In the genomic region with DNA sequence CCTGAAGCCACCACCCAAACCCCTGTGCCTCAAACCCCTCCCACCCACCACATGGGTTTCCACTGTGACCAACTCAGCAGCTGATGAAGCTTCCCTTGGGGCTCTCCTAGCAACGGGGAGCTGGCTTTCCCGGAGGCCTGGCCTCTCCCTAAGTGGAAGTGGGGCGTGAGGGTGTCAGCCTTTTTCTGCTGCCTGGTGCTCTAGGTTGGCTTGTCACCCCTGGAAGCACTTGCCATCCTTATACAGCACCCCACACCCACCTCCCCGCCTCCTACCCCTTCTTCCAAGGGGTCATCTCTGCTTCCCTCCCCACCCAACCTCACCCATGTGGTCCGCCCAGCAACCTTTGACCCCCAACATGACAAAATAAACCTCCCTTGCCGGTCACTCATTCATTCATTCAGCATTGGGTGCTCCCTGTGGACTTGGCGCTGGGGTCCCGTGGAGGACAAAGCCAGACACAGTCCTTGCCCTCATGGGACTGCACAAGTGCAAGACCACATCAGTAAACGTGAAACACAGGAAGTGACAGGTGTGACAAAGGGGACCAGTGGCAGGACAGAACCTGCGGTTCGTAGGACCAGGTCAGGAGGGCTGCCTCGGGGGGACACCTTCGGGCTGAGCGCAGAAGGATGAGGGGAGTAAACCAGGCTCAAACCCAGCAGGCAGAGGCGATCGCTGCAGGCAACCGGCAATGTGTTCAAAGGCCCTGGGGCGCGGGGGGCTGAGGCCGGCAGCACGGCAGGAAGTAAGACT, we compare ENCODE assay signal across 8 cellular contexts.
A peak's percentile ranks its signal among the peaks of the same experiment; 100 is the strongest.
DNase-seq lines count a peak whose midpoint lies in the region; ATAC-seq, FAIRE-seq and TF ChIP-seq lines count a peak whose summit lies in the region.

No MANE protein-coding gene starts in this region.

- peaks cover 56% of the 10 kb centered on the region for H3K4me1 ChIP-seq in keratinocyte (ENCODE audit: control insufficient read depth, extremely low read depth, insufficient read depth, low read length)
- peaks cover 38 to 50% of the 10 kb centered on the region in 2 donors for H3K4me1 ChIP-seq in thoracic aorta (ENCODE audit: control insufficient read depth in 1 of 2, low read depth in 2 of 2)

- peak overlapping the region; percentile 95 for H3K27ac ChIP-seq in keratinocyte (ENCODE audit: control insufficient read depth, insufficient read depth, low read length)
- H3K27ac ChIP-seq in thoracic aorta = peak overlapping the region; percentile 96 to 98

- no peaks in the 10 kb centered on the region for H3K27me3 Mint-ChIP-seq in activated CD8-positive, alpha-beta memory T cell treated with anti-CD3 and anti-CD28 coated beads, Interleukin-2, amount 10 ng/mL, durations not matched to agents 7 days and 5 days
- H3K27me3 Mint-ChIP-seq in activated CD8-positive, alpha-beta T cell treated with anti-CD3 and anti-CD28 coated beads, Interleukin-2, amount 10 ng/mL, durations not matched to agents 7 days and 5 days (ENCODE audit: low read depth) = no peaks in the 10 kb centered on the region

- H3K4me1 Mint-ChIP-seq in activated CD8-positive, alpha-beta memory T cell treated with anti-CD3 and anti-CD28 coated beads, Interleukin-2, amount 10 ng/mL, durations not matched to agents 7 days and 5 days = peaks cover 34% of the 10 kb centered on the region
- H3K4me1 Mint-ChIP-seq in activated CD8-positive, alpha-beta T cell treated with anti-CD3 and anti-CD28 coated beads, Interleukin-2, amount 10 ng/mL, durations not matched to agents 7 days and 5 days (ENCODE audit: low read depth) = peaks cover 60% of the 10 kb centered on the region

- peaks cover 14% of the 10 kb centered on the region for H3K9me1 ChIP-seq in keratinocyte (ENCODE audit: control insufficient read depth, extremely low read depth, insufficient read depth, low read length)

- H3K36me3 Mint-ChIP-seq in activated CD8-positive, alpha-beta memory T cell treated with anti-CD3 and anti-CD28 coated beads, Interleukin-2, amount 10 ng/mL, durations not matched to agents 7 days and 5 days = no peaks in the 10 kb centered on the region
- H3K36me3 Mint-ChIP-seq in activated CD8-positive, alpha-beta T cell treated with anti-CD3 and anti-CD28 coated beads, Interleukin-2, amount 10 ng/mL, durations not matched to agents 7 days and 5 days (ENCODE audit: low read depth) = no peaks in the 10 kb centered on the region

- no peak overlapping the region for H3K27ac Mint-ChIP-seq in activated CD8-positive, alpha-beta memory T cell treated with anti-CD3 and anti-CD28 coated beads, Interleukin-2, amount 10 ng/mL, durations not matched to agents 7 days and 5 days
- H3K27ac Mint-ChIP-seq in activated CD8-positive, alpha-beta T cell treated with anti-CD3 and anti-CD28 coated beads, Interleukin-2, amount 10 ng/mL, durations not matched to agents 7 days and 5 days = peak overlapping the region; percentile 74

- H3K9me3 ChIP-seq in keratinocyte (ENCODE audit: control insufficient read depth, low read depth, low read length) (no peaks in the 10 kb centered on the region), thoracic aorta (no peaks in the 10 kb centered on the region)

- no peak for TF ChIP-seq POLR2A in GM12892 (IDR thresholded peaks at IDR 0.05; ENCODE audit: low read depth, low read length)

- H3K4me3 ChIP-seq in keratinocyte (ENCODE audit: control insufficient read depth in 2 of 3, extremely low read depth in 1 of 3, insufficient read depth in 2 of 3, low read depth in 1 of 3, low read length in 3 of 3) (no peak overlapping the region), thoracic aorta (no peak overlapping the region)

- dilution Hi-C loops in keratinocyte (cut with MboI; ENCODE audit: extremely low pct_ligation_motif_present, low sequenced_read_pairs) = no loop called here

- CTCF ChIA-PET in activated CD8-positive, alpha-beta memory T cell treated with anti-CD3 and anti-CD28 coated beads, Interleukin-2, amount 10 ng/mL, durations not matched to agents 7 days and 5 days (lab: Charles Lee) = interaction anchor here (1.1 to 2.0 kb wide), 8 partner anchors 20 to 169 kb away, joined by 3 to 8 read pairs (median 4); no protein-coding TSS in a partner anchor
- CTCF ChIA-PET in activated CD8-positive, alpha-beta T cell treated with anti-CD3 and anti-CD28 coated beads, Interleukin-2, amount 10 ng/mL, durations not matched to agents 7 days and 5 days (lab: Charles Lee) = interaction anchor here (1.0 to 1.5 kb wide), 6 partner anchors 50 to 687 kb away, joined by 3 to 6 read pairs (median 4); no protein-coding TSS in a partner anchor

- no peak for ATAC-seq in activated CD8-positive, alpha-beta memory T cell treated with anti-CD3 and anti-CD28 coated beads, Interleukin-2, amount 10 ng/mL, durations not matched to agents 7 days and 5 days
- ATAC-seq in activated CD8-positive, alpha-beta T cell treated with anti-CD3 and anti-CD28 coated beads, Interleukin-2, amount 10 ng/mL, durations not matched to agents 7 days and 5 days = peak; percentile 25
- ATAC-seq in thoracic aorta (ENCODE audit: insufficient number of reproducible peaks, low FRiP score, low read depth) (no peak), HG03097 (IDR thresholded peaks at IDR 0.05; ENCODE audit: low FRiP score, unreplicated experiment) (no peak)

- FAIRE-seq in keratinocyte (lab: Jason Lieb, UNC) (no peak), GM12892 (lab: Jason Lieb, UNC) (no peak)

- POLR2A ChIA-PET in activated CD8-positive, alpha-beta T cell treated with anti-CD3 and anti-CD28 coated beads, Interleukin-2, amount 10 ng/mL, durations not matched to agents 7 days and 5 days (lab: Charles Lee) = interaction anchor here (1.1 kb wide), 1 partner anchor 175 kb away, joined by 4 read pairs; no protein-coding TSS in a partner anchor

- TF ChIP-seq CTCF in keratinocyte (optimal IDR thresholded peaks at IDR 0.05 in 1 of 3, IDR thresholded peaks at IDR 0.05 in 1 of 3, conservative IDR thresholded peaks at IDR 0.05 in 1 of 3; ENCODE audit: extremely low read depth in 1 of 3, insufficient read depth in 2 of 3, low read length in 3 of 3) = no peak
- no peak for TF ChIP-seq CTCF in thoracic aorta (IDR thresholded peaks at IDR 0.05)

- H3K9me3 Mint-ChIP-seq in activated CD8-positive, alpha-beta memory T cell treated with anti-CD3 and anti-CD28 coated beads, Interleukin-2, amount 10 ng/mL, durations not matched to agents 7 days and 5 days (ENCODE audit: low read depth) = no peaks in the 10 kb centered on the region
- H3K9me3 Mint-ChIP-seq in activated CD8-positive, alpha-beta T cell treated with anti-CD3 and anti-CD28 coated beads, Interleukin-2, amount 10 ng/mL, durations not matched to agents 7 days and 5 days (ENCODE audit: insufficient read depth) = no peaks in the 10 kb centered on the region

- H3K79me2 ChIP-seq in keratinocyte (ENCODE audit: control insufficient read depth, insufficient read depth, low read length) = peaks cover 90% of the 10 kb centered on the region

- no peak overlapping the region for H2AFZ ChIP-seq in keratinocyte (ENCODE audit: control insufficient read depth, low read length)

- H4K20me1 ChIP-seq in keratinocyte (ENCODE audit: control insufficient read depth, extremely low read depth, insufficient read depth, low read length) = peaks cover 59% of the 10 kb centered on the region

- peak overlapping the region; percentile 66 for H3K9ac ChIP-seq in keratinocyte (ENCODE audit: control insufficient read depth, extremely low read depth, insufficient read depth, low read length)

- peak; percentile 71 for DNase-seq in activated CD8-positive, alpha-beta memory T cell treated with anti-CD3 and anti-CD28 coated beads for 24 hours
- no peak for DNase-seq in activated CD8-positive, alpha-beta memory T cell treated with anti-CD3 and anti-CD28 coated beads, Interleukin-2, amount 10 ng/mL, durations not matched to agents 7 days and 5 days
- peak; percentile 56 for DNase-seq in activated CD8-positive, alpha-beta T cell treated with anti-CD3 and anti-CD28 coated beads, Interleukin-2, amount 10 ng/mL, durations not matched to agents 7 days and 5 days
- DNase-seq in keratinocyte (ENCODE audit: low read depth, low spot score) (no peak), thoracic aorta (ENCODE audit: low spot score) (no peak), GM12892 (ENCODE audit: insufficient read length) (no peak), GF-D8 (lab: John Stamatoyannopoulos, UW) (no peak)

- H3K4me3 Mint-ChIP-seq in activated CD8-positive, alpha-beta memory T cell treated with anti-CD3 and anti-CD28 coated beads, Interleukin-2, amount 10 ng/mL, durations not matched to agents 7 days and 5 days = no peak overlapping the region
- H3K4me3 Mint-ChIP-seq in activated CD8-positive, alpha-beta T cell treated with anti-CD3 and anti-CD28 coated beads, Interleukin-2, amount 10 ng/mL, durations not matched to agents 7 days and 5 days = no peak overlapping the region

- no peak overlapping the region for H3K4me2 ChIP-seq in keratinocyte (ENCODE audit: control insufficient read depth, extremely low read depth, insufficient read depth, low read depth, low read length)

- H3K36me3 ChIP-seq in keratinocyte (ENCODE audit: control insufficient read depth in 2 of 2, extremely low read depth in 1 of 2, insufficient read depth in 2 of 2, low read length in 2 of 2) (peaks cover 17 to 23% of the 10 kb centered on the region in 2 experiments), thoracic aorta (no peaks in the 10 kb centered on the region)

- H3K27me3 ChIP-seq in keratinocyte (ENCODE audit: control insufficient read depth, extremely low read depth, insufficient read depth, low read length) = no peaks in the 10 kb centered on the region
- H3K27me3 ChIP-seq in thoracic aorta (replicated peaks; ENCODE audit: insufficient read depth) = no peaks in the 10 kb centered on the region

Comparison
In these comparisons a context has a peak if more than half of its experiments do, and no peak if none do; other contexts are left out.
1. DNase-seq: peak in activated CD8-positive, alpha-beta memory T cell treated with anti-CD3 and anti-CD28 coated beads for 24 hours (single experiment) and activated CD8-positive, alpha-beta T cell treated with anti-CD3 and anti-CD28 coated beads, Interleukin-2, amount 10 ng/mL, durations not matched to agents 7 days and 5 days (single experiment); none in activated CD8-positive, alpha-beta memory T cell treated with anti-CD3 and anti-CD28 coated beads, Interleukin-2, amount 10 ng/mL, durations not matched to agents 7 days and 5 days (single experiment), keratinocyte (single experiment), thoracic aorta (single experiment), GM12892 (single experiment) and GF-D8 (single experiment).